In the genomic region with DNA sequence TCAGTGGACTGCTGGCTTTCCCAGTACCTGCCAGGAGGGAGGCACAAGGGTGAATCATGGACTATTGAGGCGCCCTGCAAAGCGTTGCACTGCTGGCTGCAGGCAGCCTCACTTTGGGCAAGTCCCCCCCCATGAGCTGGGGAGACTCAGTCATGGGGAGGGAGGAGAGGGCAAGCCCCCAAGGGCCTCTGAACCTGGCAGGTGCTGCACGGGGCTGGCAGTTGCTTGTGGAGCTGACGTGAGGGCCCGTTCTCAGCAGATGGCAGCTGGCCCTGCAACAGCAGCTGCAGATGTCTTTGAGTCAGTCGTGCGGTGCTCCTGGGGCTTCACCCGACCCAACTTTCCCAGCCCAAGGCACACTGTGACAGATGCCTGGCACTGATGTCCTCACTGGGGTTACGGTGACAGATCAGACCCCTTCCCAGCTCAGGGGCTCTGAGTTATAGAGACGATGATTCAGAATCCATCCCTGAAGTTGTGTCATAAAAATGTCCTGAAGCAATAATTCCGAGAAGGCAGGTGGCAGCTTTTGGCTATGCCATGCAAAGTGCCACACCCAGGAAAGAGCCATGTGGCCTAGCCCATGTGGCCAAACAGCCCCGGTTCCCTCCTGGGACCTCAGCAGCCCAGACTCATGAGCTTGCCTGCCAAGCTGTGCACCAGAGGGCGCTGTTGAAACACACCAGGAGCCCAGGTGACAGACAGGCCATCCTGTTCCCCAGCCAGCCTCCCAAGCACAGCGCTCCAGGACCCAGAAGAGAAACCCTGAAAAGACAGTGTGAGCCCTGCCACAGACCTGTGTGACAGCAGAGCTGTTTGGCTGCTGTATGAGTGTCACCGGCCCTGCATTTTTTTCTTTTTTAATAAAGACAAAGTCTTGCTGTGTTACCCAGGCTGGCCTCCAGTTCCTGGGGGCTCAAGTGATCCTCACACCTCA, we compare ENCODE assay signal across 9 cellular contexts. TPM values are rescaled to one million over a fixed set of nuclear protein-coding genes. Genes with fewer than 3 reads are reported as not detected.
A peak's percentile ranks its signal among the peaks of the same experiment; 100 is the strongest.
DNase-seq lines count a peak whose midpoint lies in the region; ATAC-seq and TF ChIP-seq lines count a peak whose summit lies in the region.
"Had no signal": no experiment of that assay in that cellular context is flagged by ENCODE, and none has a peak within 500 bp of the region (broad histone marks: within the 10 kb centered on the region; RNA-seq: fewer than 3 reads in every experiment).

No MANE protein-coding gene starts in this region.

- no peaks in the 10 kb centered on the region for H3K27me3 ChIP-seq in CD4-positive, CD25-positive, alpha-beta regulatory T cell (ENCODE audit: control insufficient read depth, insufficient read depth, low read length)

- DNase-seq in CD4-positive, CD25-positive, alpha-beta regulatory T cell: peak; percentile 69 to 89 (median 78)
- DNase-seq in HuH-7.5 (ENCODE audit: low spot score): peak; percentile 99
- peak; percentile 94 for DNase-seq in OCI-LY7 (ENCODE audit: low spot score)
- DNase-seq in activated T-cell treated with anti-CD3 and anti-CD28 coated beads for 1 hour (ENCODE audit: low read depth): peak; percentile 92
- DNase-seq in natural killer cell: peak; percentile 80
- DNase-seq in stimulated activated effector memory CD8-positive, alpha-beta T cell treated with anti-CD3 and anti-CD28 coated beads, Interleukin-12 subunit alpha, Interleukin-12 subunit beta, amount 100 ng/mL, for 72 hours (ENCODE audit: low spot score in 2 of 2): peak; percentile 78 to 89

- peaks cover 28% of the 10 kb centered on the region; the same call in 1 of the 2 replicates for H3K79me2 ChIP-seq in OCI-LY7 (ENCODE audit: insufficient read depth, low read depth, low read length)

- no peak overlapping the region for H3K27ac ChIP-seq in CD4-positive, CD25-positive, alpha-beta regulatory T cell (ENCODE audit: insufficient read depth, low read length, poor library complexity, severe bottlenecking)
- peak overlapping the region; percentile 73 for H3K27ac ChIP-seq in OCI-LY7 (ENCODE audit: low read depth, low read length, poor library complexity, severe bottlenecking)

- CTCF ChIA-PET in OCI-LY7 (lab: Charles Lee; ENCODE audit: unreplicated experiment): interaction anchor here (0.5 to 0.8 kb wide), 3 partner anchors 8 to 94 kb away, joined by 3 read pairs; no protein-coding TSS in a partner anchor

- peaks cover 45% of the 10 kb centered on the region for H3K36me3 Mint-ChIP-seq in CD4-positive, CD25-positive, alpha-beta regulatory T cell
- peaks cover 9% of the 10 kb centered on the region for H3K36me3 Mint-ChIP-seq in natural killer cell
- peaks cover 92% of the 10 kb centered on the region for H3K36me3 Mint-ChIP-seq in stimulated activated effector memory CD8-positive, alpha-beta T cell treated with anti-CD3 and anti-CD28 coated beads, Interleukin-12 subunit alpha, Interleukin-12 subunit beta, amount 100 ng/mL, for 72 hours

- 0 out of 2 replicates have a peak, but pooled peaks cover 14% of the 10 kb centered on the region for H4K20me1 ChIP-seq in OCI-LY7 (ENCODE audit: insufficient read depth, low read length)

- TF ChIP-seq CTCF in OCI-LY7 (conservative IDR thresholded peaks at IDR 0.05; ENCODE audit: low read length) (peak; percentile 95), natural killer cell (IDR thresholded peaks at IDR 0.05) (peak; percentile 88)

- BruUV-seq in OCI-LY7 (replicated peaks; lab: Mats Ljungman, UMichigan): no TSS peak

- no peak overlapping the region for H3K4me3 ChIP-seq in CD4-positive, CD25-positive, alpha-beta regulatory T cell (ENCODE audit: low read depth, low read length)
- no peak overlapping the region for H3K4me3 ChIP-seq in OCI-LY7 (ENCODE audit: low read depth, low read length, poor library complexity, severe bottlenecking)

- no peaks in the 10 kb centered on the region for H3K9me2 ChIP-seq in OCI-LY7 (ENCODE audit: insufficient read depth, low read length)

- H3K4me1 ChIP-seq in CD4-positive, CD25-positive, alpha-beta regulatory T cell (ENCODE audit: control insufficient read depth, insufficient read depth, low read length, poor library complexity, severe bottlenecking): peaks cover 6% of the 10 kb centered on the region
- H3K4me1 ChIP-seq in OCI-LY7 (ENCODE audit: insufficient read depth, low read length, poor library complexity, severe bottlenecking): peaks cover 19% of the 10 kb centered on the region

- H3K27ac Mint-ChIP-seq in CD4-positive, CD25-positive, alpha-beta regulatory T cell: peak overlapping the region in 1 of 3 donors; percentile 81
- H3K27ac Mint-ChIP-seq in natural killer cell: peak overlapping the region in 1 of 2 donors; percentile 47
- H3K27ac Mint-ChIP-seq in stimulated activated effector memory CD8-positive, alpha-beta T cell treated with anti-CD3 and anti-CD28 coated beads, Interleukin-12 subunit alpha, Interleukin-12 subunit beta, amount 100 ng/mL, for 72 hours: peak overlapping the region; percentile 67
- H3K27ac Mint-ChIP-seq: activated naive CD8-positive, alpha-beta T cell had no signal

- intact Hi-C loops in OCI-LY7 (cut with micrococcal nuclease; ENCODE audit: unreplicated experiment) (loop anchor here (1.0 to 5.0 kb wide), 5 partner anchors 17 to 167 kb away; no protein-coding TSS in a partner anchor), natural killer cell (cut with micrococcal nuclease) (loop anchor here (1.0 to 2.0 kb wide), 3 partner anchors 63 to 167 kb away; no protein-coding TSS in a partner anchor)

- POLR2A ChIA-PET in OCI-LY7 (lab: Charles Lee): interaction anchor here (0.5 to 1.0 kb wide), 4 partner anchors 59 to 99 kb away, joined by 3 read pairs; no protein-coding TSS in a partner anchor

- H3K4me1 Mint-ChIP-seq in CD4-positive, CD25-positive, alpha-beta regulatory T cell: peaks cover 0 to 12% (median 8%) of the 10 kb centered on the region in 4 donors
- H3K4me1 Mint-ChIP-seq in natural killer cell: peaks cover 18 to 20% of the 10 kb centered on the region in 2 donors
- no peaks in the 10 kb centered on the region for H3K4me1 Mint-ChIP-seq in stimulated activated effector memory CD8-positive, alpha-beta T cell treated with anti-CD3 and anti-CD28 coated beads, Interleukin-12 subunit alpha, Interleukin-12 subunit beta, amount 100 ng/mL, for 72 hours

- peak; percentile 91 to 94 for ATAC-seq in CD4-positive, CD25-positive, alpha-beta regulatory T cell (ENCODE audit: low read depth in 2 of 2)
- ATAC-seq in GM19397 (IDR thresholded peaks at IDR 0.05; ENCODE audit: unreplicated experiment) (peak; percentile 61), esophagus mucosa (peak; percentile 96), natural killer cell (peak; percentile 74 to 88 (median 86))
- peak; percentile 91 for ATAC-seq in stimulated activated effector memory CD8-positive, alpha-beta T cell treated with anti-CD3 and anti-CD28 coated beads, Interleukin-12 subunit alpha, Interleukin-12 subunit beta, amount 100 ng/mL, for 72 hours

- H3K9me3 Mint-ChIP-seq in CD4-positive, CD25-positive, alpha-beta regulatory T cell: no peaks in the 10 kb centered on the region
- H3K9me3 Mint-ChIP-seq in natural killer cell: no peaks in the 10 kb centered on the region
- H3K9me3 Mint-ChIP-seq in stimulated activated effector memory CD8-positive, alpha-beta T cell treated with anti-CD3 and anti-CD28 coated beads, Interleukin-12 subunit alpha, Interleukin-12 subunit beta, amount 100 ng/mL, for 72 hours: no peaks in the 10 kb centered on the region

- no peaks in the 10 kb centered on the region for H3K9me3 ChIP-seq in CD4-positive, CD25-positive, alpha-beta regulatory T cell (ENCODE audit: control insufficient read depth in 2 of 2, low read length in 2 of 2)
- no peaks in the 10 kb centered on the region for H3K9me3 ChIP-seq in OCI-LY7 (ENCODE audit: low read length)

- H2AFZ ChIP-seq in OCI-LY7 (ENCODE audit: low read length): no peak overlapping the region

- peaks cover 51% of the 10 kb centered on the region for H3K36me3 ChIP-seq in CD4-positive, CD25-positive, alpha-beta regulatory T cell (ENCODE audit: control insufficient read depth, insufficient read depth, low read length)
- peaks cover 97% of the 10 kb centered on the region for H3K36me3 ChIP-seq in OCI-LY7 (ENCODE audit: insufficient read depth, low read length)

- no peak overlapping the region for H3K4me3 Mint-ChIP-seq in CD4-positive, CD25-positive, alpha-beta regulatory T cell
- H3K4me3 Mint-ChIP-seq in natural killer cell: no peak overlapping the region
- no peak overlapping the region for H3K4me3 Mint-ChIP-seq in stimulated activated effector memory CD8-positive, alpha-beta T cell treated with anti-CD3 and anti-CD28 coated beads, Interleukin-12 subunit alpha, Interleukin-12 subunit beta, amount 100 ng/mL, for 72 hours
- H3K4me3 Mint-ChIP-seq: activated naive CD8-positive, alpha-beta T cell had no signal

- H3K27me3 Mint-ChIP-seq in CD4-positive, CD25-positive, alpha-beta regulatory T cell: no peaks in the 10 kb centered on the region
- no peaks in the 10 kb centered on the region for H3K27me3 Mint-ChIP-seq in natural killer cell (ENCODE audit: low read depth in 2 of 2)
- H3K27me3 Mint-ChIP-seq: activated naive CD8-positive, alpha-beta T cell had no signal

- peak overlapping the region; percentile 32; the same call in 1 of the 2 replicates for H3K4me2 ChIP-seq in OCI-LY7 (ENCODE audit: low read length)

RNA-seq across cellular contexts. Expression of gene LDLR, which starts 53.6 kb away (rescaled TPM):
- total RNA-seq in CD4-positive, CD25-positive, alpha-beta regulatory T cell: 108 TPM
- polyA plus RNA-seq in CD4-positive, CD25-positive, alpha-beta regulatory T cell: 10 to 100 TPM in 2 of 4 donors, 1 to 10 TPM in 2; 5.1 to 12.7 (median 10.2) TPM
- total RNA-seq in OCI-LY7 (2014; rRNA removed; shearing (Covaris generic)): 61.8 and 88.3 TPM in 2 replicates
- total RNA-seq in OCI-LY7 (2022): 99.1 and 101 TPM in 2 replicates
- total RNA-seq in esophagus mucosa: 117 TPM
- 100 to 1,000 TPM in 2 of 3 donors, 10 to 100 TPM in 1; 84.7 to 172 (median 112) TPM for total RNA-seq in natural killer cell
